ENCODE assay signal across 19 cellular contexts in the genomic region with DNA sequence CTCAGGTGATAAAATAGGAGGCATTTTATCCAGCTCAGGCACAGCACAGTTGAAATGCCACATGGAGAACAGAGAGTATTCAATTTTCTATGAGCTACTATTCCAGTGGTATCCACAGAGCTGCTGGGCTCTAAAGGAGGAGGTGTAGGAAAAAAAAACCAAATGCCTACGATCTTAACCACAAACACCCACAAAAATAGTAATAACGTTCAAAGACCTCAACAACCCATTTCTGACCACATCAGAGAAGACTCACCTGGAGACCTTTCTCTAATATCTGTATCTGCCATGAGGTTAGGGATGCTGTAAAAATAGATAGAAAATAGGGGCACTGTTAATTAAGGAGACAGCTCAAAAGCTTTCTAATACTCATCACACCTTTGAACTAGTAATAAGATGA.
DNase-seq lines count a peak whose midpoint lies in the region; ATAC-seq and TF ChIP-seq lines count a peak whose summit lies in the region.
"Had no signal": no experiment of that assay in that cellular context is flagged by ENCODE, and none has a peak within 500 bp of the region (broad histone marks: within the 10 kb centered on the region; RNA-seq: fewer than 3 reads in every experiment).

No MANE protein-coding gene starts in this region.

- H3K9ac ChIP-seq in DND-41 (ENCODE audit: low read depth, low read length), result no peak overlapping the region

- H3K9me3 ChIP-seq in DND-41 (ENCODE audit: insufficient read depth, low read length, severe bottlenecking), result no peaks in the 10 kb centered on the region
- H3K9me3 ChIP-seq: A549 had no signal

- TF ChIP-seq CTCF in DND-41 (IDR thresholded peaks at IDR 0.05; ENCODE audit: borderline replicate concordance, extremely low read depth, low read length, poor library complexity, severe bottlenecking), result no peak

- no peaks in the 10 kb centered on the region for H4K20me1 ChIP-seq in DND-41 (ENCODE audit: insufficient read depth, low read length)

- ATAC-seq in DND-41 (ENCODE audit: insufficient read depth, low read depth) (peak; percentile 53), GM18870 (IDR thresholded peaks at IDR 0.05; ENCODE audit: unreplicated experiment) (peak; percentile 25), HG02571 (IDR thresholded peaks at IDR 0.05; ENCODE audit: unreplicated experiment) (peak; percentile 17), HG03025 (IDR thresholded peaks at IDR 0.05; ENCODE audit: low FRiP score, unreplicated experiment) (no peak)
- ATAC-seq: A549, SK-N-SH treated with all-trans-retinoic acid at 6 μM for 48 hours, T-cell had no signal

- no peaks in the 10 kb centered on the region for H3K36me3 ChIP-seq in DND-41 (ENCODE audit: insufficient read depth, low read length)

- H3K4me1 ChIP-seq in DND-41 (ENCODE audit: insufficient read depth, low read length), result no peaks in the 10 kb centered on the region
- H3K4me1 ChIP-seq: A549 had no signal

- no peak overlapping the region for H3K4me2 ChIP-seq in DND-41 (ENCODE audit: insufficient read depth, low read length)
- H3K4me2 ChIP-seq: A549 had no signal

- H3K27ac ChIP-seq in DND-41 (ENCODE audit: low read length), result no peak overlapping the region
- H3K27ac ChIP-seq: A549 had no signal

- H2AFZ ChIP-seq in DND-41 (ENCODE audit: low read depth, low read length), result no peak overlapping the region

- H3K27me3 ChIP-seq in DND-41 (ENCODE audit: insufficient read depth, low read length, poor library complexity), result peaks cover 11% of the 10 kb centered on the region

- H3K79me2 ChIP-seq in DND-41 (ENCODE audit: insufficient read depth, low read length), result no peaks in the 10 kb centered on the region

- H3K4me3 ChIP-seq in DND-41 (ENCODE audit: low read depth in 1 of 2, low read length in 2 of 2), result no peak overlapping the region
- H3K4me3 ChIP-seq: A549 had no signal

- DNase-seq in DND-41 (no peak), SW480 (ENCODE audit: low spot score) (peak; percentile 69), NCI-H748 (lab: John Stamatoyannopoulos, UW; ENCODE audit: unreplicated experiment) (no peak), NCI-H2227 (lab: John Stamatoyannopoulos, UW; ENCODE audit: unreplicated experiment) (no peak)
- no peak for DNase-seq in activated naive CD4-positive, alpha-beta T cell treated with anti-CD3 and anti-CD28 coated beads, Interleukin-2, amount 50 U/mL, for 16 hours
- DNase-seq: DMS53; EL; Karpas-422; NCI-H1417; NCI-H1694 treated with DMSO at 0.1 percent for 48 hours; NCI-H2081 treated with DMSO at 0.1 percent for 48 hours; NCI-H69; NK-92 treated with Interleukin-12 subunit alpha and Interleukin-12 subunit beta, amount 100 ng/mL, for 24 hours; T-cell had no signal
